1 cellular context compared by ENCODE assay signal in genomic region chr1:150634839-150635622, GRCh38.
TF ChIP-seq lines count a peak whose summit lies in the region.
"Not testable (repeated sequence)": the region's sequence is repeated elsewhere in the genome, so short reads cannot be mapped to it uniquely, and the experiment has no call there.

No MANE protein-coding gene starts in this region.

TF ChIP-seq in K562, 482 proteins besides CTCF, POLR2A, EP300 and RAD21 (continues in another document):
- TF ChIP-seq ARID1B (IDR thresholded peaks at IDR 0.05) (peak; percentile 65), L3MBTL2 (IDR thresholded peaks at IDR 0.05) (peak; percentile 64), PTTG1 (tag; IDR thresholded peaks at IDR 0.05; ENCODE audit: low read depth) (peak; percentile 80; the same call in 1 of the 2 replicates), ZNF175 (CRISPR knock-in tag; IDR thresholded peaks at IDR 0.05; ENCODE audit: low read depth) (0 out of 2 replicates have a peak, but pooled peaks have one; percentile 63), ID3 (tag; IDR thresholded peaks at IDR 0.05) (peak; percentile 93), HDAC8 (tag; IDR thresholded peaks at IDR 0.05) (peak; percentile 74; the same call in 1 of the 2 replicates), THRB (CRISPR knock-in tag; conservative IDR thresholded peaks at IDR 0.05) (0 out of 2 replicates have a peak, but pooled peaks have one; percentile 45), HDAC3 (IDR thresholded peaks at IDR 0.05; ENCODE audit: borderline replicate concordance, partially characterized antibody) (peak; percentile 8), KLF6 (CRISPR knock-in tag; IDR thresholded peaks at IDR 0.05; ENCODE audit: borderline replicate concordance) (peak; percentile 64; the same call in 1 of the 2 replicates), GATA2 (CRISPR knock-in tag; IDR thresholded peaks at IDR 0.05) (peak; percentile 69), HBP1 (CRISPR knock-in tag; IDR thresholded peaks at IDR 0.05) (peak; percentile 39; the same call in 1 of the 2 replicates), ZBTB9 (CRISPR knock-in tag; IDR thresholded peaks at IDR 0.05) (peak; percentile 49; the same call in 1 of the 2 replicates), TCFL5 (CRISPR knock-in tag; conservative IDR thresholded peaks at IDR 0.05) (peak; percentile 69; the same call in 1 of the 2 replicates), MECOM (CRISPR knock-in tag; IDR thresholded peaks at IDR 0.05) (peak; percentile 10; the same call in 1 of the 2 replicates), NR4A1 (tag; IDR thresholded peaks at IDR 0.05) (peak; percentile 91), SMAD3 (CRISPR knock-in tag; conservative IDR thresholded peaks at IDR 0.05) (peak; percentile 58; the same call in 1 of the 2 replicates), PBX2 (tag; conservative IDR thresholded peaks at IDR 0.05; ENCODE audit: low read depth) (peak; percentile 48; the same call in 1 of the 2 replicates), NCOR1 (IDR thresholded peaks at IDR 0.05) (0 out of 2 replicates have a peak, but pooled peaks have one; percentile 24), NFRKB (IDR thresholded peaks at IDR 0.05; ENCODE audit: low read depth) (0 out of 2 replicates have a peak, but pooled peaks have one; percentile 29), ZBTB17 (CRISPR knock-in tag; IDR thresholded peaks at IDR 0.05) (peak; percentile 64; the same call in 1 of the 2 replicates), GTF2A2 (tag; IDR thresholded peaks at IDR 0.05) (peak; percentile 57; the same call in 1 of the 2 replicates), HMBOX1 (IDR thresholded peaks at IDR 0.05) (peak; percentile 72), RAD51 (IDR thresholded peaks at IDR 0.05; ENCODE audit: borderline replicate concordance, low read depth) (0 out of 2 replicates have a peak, but pooled peaks have one; percentile 13), PTRF (tag; IDR thresholded peaks at IDR 0.05) (peak; percentile 74; the same call in 1 of the 2 replicates), TSHZ1 (CRISPR knock-in tag; IDR thresholded peaks at IDR 0.05) (0 out of 2 replicates have a peak, but pooled peaks have one; percentile 58), MNT (conservative IDR thresholded peaks at IDR 0.05) (peak; percentile 75 to 86), CREB3 (tag; conservative IDR thresholded peaks at IDR 0.05; ENCODE audit: low read depth) (peak; percentile 91), ZNF347 (CRISPR knock-in tag; IDR thresholded peaks at IDR 0.05; ENCODE audit: low read depth) (0 out of 2 replicates have a peak, but pooled peaks have one; percentile 14), SMAD4 (CRISPR knock-in tag; conservative IDR thresholded peaks at IDR 0.05) (peak; percentile 89), USF1 (CRISPR knock-in tag; IDR thresholded peaks at IDR 0.05) (peak; percentile 33; the same call in 1 of the 2 replicates), DDX20 (tag; IDR thresholded peaks at IDR 0.05; ENCODE audit: low read depth) (peak; percentile 77; the same call in 1 of the 2 replicates), ZNF311 (CRISPR knock-in tag; IDR thresholded peaks at IDR 0.05) (peak; percentile 95), ZNF586 (CRISPR knock-in tag; conservative IDR thresholded peaks at IDR 0.05) (peak; percentile 32; the same call in 1 of the 2 replicates)
- TF ChIP-seq ID3 (CRISPR knock-in tag; IDR thresholded peaks at IDR 0.05); NR4A1 (CRISPR knock-in tag; IDR thresholded peaks at IDR 0.05); PBX2 (CRISPR knock-in tag; IDR thresholded peaks at IDR 0.05; ENCODE audit: low read depth): not testable (repeated sequence)
